1 cellular context compared by ENCODE assay signal in the genomic region with DNA sequence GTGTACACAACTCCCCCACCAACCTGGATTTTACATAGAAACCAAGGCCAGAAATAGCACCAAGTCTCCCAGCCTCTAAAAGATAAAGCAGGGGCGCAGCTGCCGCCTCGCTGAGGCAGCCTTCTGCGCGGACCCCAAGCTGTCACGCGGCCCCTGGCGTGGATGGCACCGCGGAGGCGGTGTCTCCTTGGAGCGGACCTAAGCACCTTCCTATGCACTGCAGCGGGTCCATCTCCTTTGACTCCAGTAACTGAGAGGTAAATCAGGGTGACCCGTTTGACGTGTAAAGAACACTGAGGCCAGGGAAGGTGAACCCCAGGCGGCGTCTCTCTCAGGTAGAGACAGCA.
TF ChIP-seq lines count a peak whose summit lies in the region.

No MANE protein-coding gene starts in this region.

TF ChIP-seq in H1, 55 proteins besides CTCF, POLR2A, EP300 and RAD21:
- TF ChIP-seq YY1 (IDR thresholded peaks at IDR 0.05; ENCODE audit: low read depth, low read length) (no peak), HDAC6 (IDR thresholded peaks at IDR 0.05; ENCODE audit: low read depth, low read length) (no peak), BACH1 (IDR thresholded peaks at IDR 0.05; ENCODE audit: low read length) (no peak), BRCA1 (IDR thresholded peaks at IDR 0.05; ENCODE audit: low read depth, low read length) (no peak), SP4 (IDR thresholded peaks at IDR 0.05; ENCODE audit: low read length) (no peak), SP2 (IDR thresholded peaks at IDR 0.05; ENCODE audit: low read length) (no peak), JUND (IDR thresholded peaks at IDR 0.05; ENCODE audit: low read length) (no peak), KDM4A (IDR thresholded peaks at IDR 0.05; ENCODE audit: low read depth, low read length, severe bottlenecking) (no peak)
- TF ChIP-seq, protein P1, sequence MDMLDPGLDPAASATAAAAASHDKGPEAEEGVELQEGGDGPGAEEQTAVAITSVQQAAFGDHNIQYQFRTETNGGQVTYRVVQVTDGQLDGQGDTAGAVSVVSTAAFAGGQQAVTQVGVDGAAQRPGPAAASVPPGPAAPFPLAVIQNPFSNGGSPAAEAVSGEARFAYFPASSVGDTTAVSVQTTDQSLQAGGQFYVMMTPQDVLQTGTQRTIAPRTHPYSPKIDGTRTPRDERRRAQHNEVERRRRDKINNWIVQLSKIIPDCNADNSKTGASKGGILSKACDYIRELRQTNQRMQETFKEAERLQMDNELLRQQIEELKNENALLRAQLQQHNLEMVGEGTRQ (IDR thresholded peaks at IDR 0.05; ENCODE audit: low read length), result no peak
